ENCODE assay signal across 14 cellular contexts in genomic region chr2:8324164-8324848, GRCh38.
DNase-seq lines count a peak whose midpoint lies in the region; ATAC-seq and TF ChIP-seq lines count a peak whose summit lies in the region.
"Had no signal": no experiment of that assay in that cellular context is flagged by ENCODE, and none has a peak within 500 bp of the region (broad histone marks: within the 10 kb centered on the region; RNA-seq: fewer than 3 reads in every experiment).

No MANE protein-coding gene starts in this region.

- peak overlapping the region; percentile 13 to 42 for H3K27ac Mint-ChIP-seq in effector memory CD8-positive, alpha-beta T cell
- H3K27ac Mint-ChIP-seq: B cell had no signal

- no peaks in the 10 kb centered on the region for H3K36me3 ChIP-seq in KOPT-K1 (ENCODE audit: insufficient read depth, low read length)
- H3K36me3 ChIP-seq: right atrium auricular region, tibial nerve had no signal

- H3K4me1 Mint-ChIP-seq in effector memory CD8-positive, alpha-beta T cell (ENCODE audit: low read depth in 2 of 2) = peaks cover 26 to 39% of the 10 kb centered on the region in 2 donors
- H3K4me1 Mint-ChIP-seq: B cell had no signal

- H3K27me3 Mint-ChIP-seq in effector memory CD8-positive, alpha-beta T cell = no peaks in the 10 kb centered on the region
- H3K27me3 Mint-ChIP-seq: central memory CD8-positive, alpha-beta T cell had no signal

- H3K4me3 Mint-ChIP-seq in effector memory CD8-positive, alpha-beta T cell = no peak overlapping the region
- H3K4me3 Mint-ChIP-seq: B cell; central memory CD8-positive, alpha-beta T cell had no signal

- no peaks in the 10 kb centered on the region; the same call in 1 of the 2 replicates for H3K9me3 ChIP-seq in AG04450 (ENCODE audit: control insufficient read depth, insufficient read depth, low read length)
- no peaks in the 10 kb centered on the region for H3K9me3 ChIP-seq in KOPT-K1 (ENCODE audit: insufficient read depth, low read length, poor library complexity, severe bottlenecking)
- H3K9me3 ChIP-seq: right atrium auricular region, tibial nerve had no signal

- H3K4me3 ChIP-seq in AG04450 (ENCODE audit: low read depth, low read length) = no peak overlapping the region
- H3K4me3 ChIP-seq: right atrium auricular region, tibial nerve had no signal

- CTCF ChIA-PET in AG04450 (lab: Charles Lee) = interaction anchor here (0.6 kb wide), 1 partner anchor 578 kb away, joined by 3 read pairs; no protein-coding TSS in a partner anchor

- peak; percentile 63 for ATAC-seq in effector memory CD8-positive, alpha-beta T cell (replicated peaks)
- ATAC-seq in HG02571 (IDR thresholded peaks at IDR 0.05; ENCODE audit: unreplicated experiment) = no peak
- no peak for ATAC-seq in GM19397 (IDR thresholded peaks at IDR 0.05; ENCODE audit: unreplicated experiment)

- H3K27ac ChIP-seq in AG04450 (ENCODE audit: low read depth, low read length) = no peak overlapping the region
- peak overlapping the region; percentile 16 for H3K27ac ChIP-seq in KOPT-K1 (ENCODE audit: low read depth, low read length, poor library complexity, severe bottlenecking)
- H3K27ac ChIP-seq: right atrium auricular region, tibial nerve had no signal

- TF ChIP-seq CTCF in AG04450 (IDR thresholded peaks at IDR 0.05; ENCODE audit: low read depth, low read length) = no peak

- peaks cover 9% of the 10 kb centered on the region for H3K27me3 ChIP-seq in AG04450 (ENCODE audit: control insufficient read depth, insufficient read depth, low read length)
- H3K27me3 ChIP-seq: right atrium auricular region, tibial nerve had no signal

- no peaks in the 10 kb centered on the region for H3K9me3 Mint-ChIP-seq in effector memory CD8-positive, alpha-beta T cell
- H3K9me3 Mint-ChIP-seq: central memory CD8-positive, alpha-beta T cell had no signal

- POLR2A ChIA-PET in AG04450 (lab: Yijun Ruan, JAX) = no interaction called here

- peaks cover 2% of the 10 kb centered on the region for H3K36me3 Mint-ChIP-seq in effector memory CD8-positive, alpha-beta T cell (ENCODE audit: insufficient read depth)

- DNase-seq in AG04450 (ENCODE audit: low read depth, low spot score) (peak; percentile 18), NCI-H524 treated with DMSO at 0.1 percent for 48 hours (lab: John Stamatoyannopoulos, UW) (peak; percentile 86), NOMO-1 (lab: John Stamatoyannopoulos, UW; ENCODE audit: unreplicated experiment in 2 of 2) (no peak)
- DNase-seq in effector memory CD8-positive, alpha-beta T cell = no peak
- no peak for DNase-seq in NK-92 treated with Interleukin-12 subunit alpha and Interleukin-12 subunit beta, amount 100 ng/mL, for 24 hours (lab: John Stamatoyannopoulos, UW)
- DNase-seq: GDM1, T1000 had no signal

Comparison
In these comparisons a context has a peak if more than half of its experiments do, and no peak if none do; other contexts are left out.
1. DNase-seq: peak in AG04450 (single experiment) and NCI-H524 treated with DMSO at 0.1 percent for 48 hours (single experiment); none in effector memory CD8-positive, alpha-beta T cell (0 of 3), NK-92 treated with Interleukin-12 subunit alpha and Interleukin-12 subunit beta, amount 100 ng/mL, for 24 hours (single experiment) and NOMO-1 (0 of 2).